In the genomic region with DNA sequence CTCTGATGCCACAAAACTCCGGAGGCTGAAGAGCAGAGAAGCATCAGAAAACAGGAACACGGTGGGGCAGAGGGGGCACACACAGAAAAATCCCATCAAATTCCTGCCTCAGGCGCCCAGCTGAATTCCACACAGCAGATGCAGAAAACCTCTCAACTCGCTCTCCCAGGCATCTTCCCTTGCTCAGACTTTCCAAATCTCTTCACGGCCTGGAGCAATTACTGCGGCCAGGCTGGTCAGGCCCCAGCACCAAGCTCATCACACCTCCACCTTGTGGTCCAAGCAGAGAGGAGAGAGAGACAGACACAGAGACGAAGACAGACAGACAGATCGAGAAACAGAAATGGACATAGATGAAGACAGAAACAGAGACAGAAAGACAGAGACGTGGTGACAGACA, we compare ENCODE assay signal across 21 cellular contexts.
DNase-seq lines count a peak whose midpoint lies in the region; ATAC-seq, FAIRE-seq and TF ChIP-seq lines count a peak whose summit lies in the region.
"Had no signal": no experiment of that assay in that cellular context is flagged by ENCODE, and none has a peak within 500 bp of the region (broad histone marks: within the 10 kb centered on the region; RNA-seq: fewer than 3 reads in every experiment).

No MANE protein-coding gene starts in this region.

- ATAC-seq in natural killer cell treated with Interleukin-12 subunit alpha and Interleukin-12 subunit beta and Interleukin-15 and Interleukin-18, amount 100 ng/mL, for 72 hours, result no peak
- ATAC-seq in natural killer cell, result no peak
- ATAC-seq: esophagus mucosa, right lobe of liver had no signal

- no peaks in the 10 kb centered on the region for H3K27me3 ChIP-seq in WERI-Rb-1 (ENCODE audit: insufficient read depth, low read depth, severe bottlenecking)
- H3K27me3 ChIP-seq: ascending aorta, right lobe of liver had no signal

- peaks cover 16 to 20% of the 10 kb centered on the region in 2 donors for H3K4me1 ChIP-seq in kidney (ENCODE audit: control insufficient read depth in 1 of 2, insufficient read depth in 1 of 2, low read depth in 1 of 2, low read length in 2 of 2)

- FAIRE-seq in kidney (lab: Jason Lieb, UNC) (no peak), HTR-8/SVneo (lab: Jason Lieb, UNC) (no peak)

- intact Hi-C loops in natural killer cell (cut with micrococcal nuclease), result no loop called here
- intact Hi-C loops in kidney (cut with DNase I), result no loop called here

- H3K27me3 Mint-ChIP-seq in natural killer cell treated with Interleukin-12 subunit alpha and Interleukin-12 subunit beta and Interleukin-15 and Interleukin-18, amount 100 ng/mL, for 72 hours, result peaks cover 0 to 4% of the 10 kb centered on the region in 2 donors
- peaks cover 0 to 5% of the 10 kb centered on the region in 2 donors for H3K27me3 Mint-ChIP-seq in natural killer cell (ENCODE audit: low read depth in 2 of 2)
- H3K27me3 Mint-ChIP-seq: IgD-negative memory B cell had no signal

- H3K4me3 ChIP-seq in WERI-Rb-1 (ENCODE audit: low read depth, low read length), result no peak overlapping the region
- H3K4me3 ChIP-seq in kidney (ENCODE audit: low read length in 2 of 2), result no peak overlapping the region
- no peak overlapping the region for H3K4me3 ChIP-seq in coronary artery
- H3K4me3 ChIP-seq: ascending aorta, right lobe of liver, SK-N-MC had no signal

- no peak for DNase-seq in natural killer cell treated with Interleukin-12 subunit alpha and Interleukin-12 subunit beta and Interleukin-15 and Interleukin-18, amount 100 ng/mL, for 72 hours (ENCODE audit: low spot score)
- DNase-seq in natural killer cell, result no peak
- no peak for DNase-seq in WERI-Rb-1
- peak; percentile 14 for DNase-seq in kidney
- no peak for DNase-seq in HTR-8/SVneo (ENCODE audit: insufficient read length, low spot score)
- no peak for DNase-seq in activated CD4-positive, CD25-positive, alpha-beta regulatory T cell (lab: John Stamatoyannopoulos, UW)
- DNase-seq in stimulated activated naive CD4-positive, alpha-beta T cell treated with Interleukin-2 at 50 U/mL for 16 hours (lab: John Stamatoyannopoulos, UW), result no peak
- no peak for DNase-seq in coronary artery (ENCODE audit: low spot score)
- DNase-seq: activated effector memory CD4-positive, alpha-beta T cell treated with anti-CD3 and anti-CD28 coated beads, Interleukin-2, amount 50 U/mL, for 16 hours; dermis blood vessel endothelial cell; DMS53; MV-4-11; NCI-H2081; NCI-H526 treated with DMSO at 0.1 percent for 48 hours; nucleus accumbens; substantia nigra had no signal

- no peak overlapping the region for H3K27ac Mint-ChIP-seq in natural killer cell treated with Interleukin-12 subunit alpha and Interleukin-12 subunit beta and Interleukin-15 and Interleukin-18, amount 100 ng/mL, for 72 hours
- no peak overlapping the region for H3K27ac Mint-ChIP-seq in natural killer cell

- peak overlapping the region; percentile 24; the same call in 1 of the 2 replicates for H3K27ac ChIP-seq in WERI-Rb-1
- H3K27ac ChIP-seq in kidney (ENCODE audit: low read depth in 2 of 2, low read length in 2 of 2), result no peak overlapping the region
- no peak overlapping the region for H3K27ac ChIP-seq in coronary artery
- H3K27ac ChIP-seq: ascending aorta, right lobe of liver, SK-N-MC had no signal

- peaks cover 34 to 35% of the 10 kb centered on the region in 2 donors for H3K4me1 Mint-ChIP-seq in natural killer cell treated with Interleukin-12 subunit alpha and Interleukin-12 subunit beta and Interleukin-15 and Interleukin-18, amount 100 ng/mL, for 72 hours (ENCODE audit: low read depth in 2 of 2)
- H3K4me1 Mint-ChIP-seq in natural killer cell, result peaks cover 14 to 38% of the 10 kb centered on the region in 2 donors

- no peaks in the 10 kb centered on the region for H3K9me3 ChIP-seq in WERI-Rb-1 (ENCODE audit: severe bottlenecking)
- H3K9me3 ChIP-seq in kidney (ENCODE audit: control insufficient read depth in 1 of 2, low read length in 2 of 2), result no peaks in the 10 kb centered on the region
- H3K9me3 ChIP-seq: ascending aorta, right lobe of liver had no signal

- no peak overlapping the region for H3K9ac ChIP-seq in kidney (ENCODE audit: low read length in 2 of 2)

- peak overlapping the region; percentile 0 for H3K4me3 Mint-ChIP-seq in natural killer cell treated with Interleukin-12 subunit alpha and Interleukin-12 subunit beta and Interleukin-15 and Interleukin-18, amount 100 ng/mL, for 72 hours
- no peak overlapping the region for H3K4me3 Mint-ChIP-seq in natural killer cell

- TF ChIP-seq CTCF in natural killer cell (IDR thresholded peaks at IDR 0.05), result no peak
- no peak for TF ChIP-seq CTCF in WERI-Rb-1 (IDR thresholded peaks at IDR 0.05; ENCODE audit: low read depth, low read length)
- no peak for TF ChIP-seq CTCF in kidney (IDR thresholded peaks at IDR 0.05; ENCODE audit: borderline replicate concordance, extremely low read depth, insufficient read depth)
- TF ChIP-seq CTCF in coronary artery (IDR thresholded peaks at IDR 0.05), result no peak

- H3K9me3 Mint-ChIP-seq in natural killer cell treated with Interleukin-12 subunit alpha and Interleukin-12 subunit beta and Interleukin-15 and Interleukin-18, amount 100 ng/mL, for 72 hours, result no peaks in the 10 kb centered on the region
- peaks cover 0 to 2% of the 10 kb centered on the region in 2 donors for H3K9me3 Mint-ChIP-seq in natural killer cell

- peaks cover 92% of the 10 kb centered on the region for H3K36me3 ChIP-seq in WERI-Rb-1
- H3K36me3 ChIP-seq in kidney (ENCODE audit: control insufficient read depth in 1 of 2, insufficient read depth in 2 of 2, low read length in 2 of 2), result peaks cover 0 to 4% of the 10 kb centered on the region in 2 donors

- H3K36me3 Mint-ChIP-seq in natural killer cell treated with Interleukin-12 subunit alpha and Interleukin-12 subunit beta and Interleukin-15 and Interleukin-18, amount 100 ng/mL, for 72 hours, result peaks cover 34% of the 10 kb centered on the region
- H3K36me3 Mint-ChIP-seq in natural killer cell, result no peaks in the 10 kb centered on the region
